ENCODE assay signal across 8 cellular contexts in genomic region chr10:35462491-35462934, GRCh38.
A peak's percentile ranks its signal among the peaks of the same experiment; 100 is the strongest.
DNase-seq lines count a peak whose midpoint lies in the region; ATAC-seq and TF ChIP-seq lines count a peak whose summit lies in the region.

No MANE protein-coding gene starts in this region.

- peak; percentile 65 for ATAC-seq in HG03097 (IDR thresholded peaks at IDR 0.05; ENCODE audit: low FRiP score, unreplicated experiment)
- peak; percentile 41 for ATAC-seq in stimulated activated effector memory CD8-positive, alpha-beta T cell treated with anti-CD3 and anti-CD28 coated beads, Interleukin-12 subunit alpha, Interleukin-12 subunit beta, amount 100 ng/mL, for 72 hours

- in situ Hi-C loops in GM13976 (cut with MboI; ENCODE audit: low sequenced_read_pairs, unreplicated experiment), result no loop called here

- peak; percentile 63 for DNase-seq in activated CD4-positive, alpha-beta T cell treated with anti-CD3 and anti-CD28 coated beads, Interleukin-2, amount 10 ng/mL, durations not matched to agents 24 days and 14 days
- DNase-seq in activated CD4-positive, alpha-beta T cell treated with anti-CD3 and anti-CD28 coated beads for 1 hour, result no peak
- DNase-seq in stimulated activated effector memory CD8-positive, alpha-beta T cell treated with anti-CD3 and anti-CD28 coated beads, Interleukin-12 subunit alpha, Interleukin-12 subunit beta, amount 100 ng/mL, for 72 hours (ENCODE audit: low spot score in 2 of 2), result no peak
- DNase-seq in activated T-cell treated with anti-CD3 and anti-CD28 coated beads, Interleukin-2, amount 50 U/mL, for 1 hour, result no peak
- DNase-seq in GM13976 (ENCODE audit: low spot score) (no peak), NCI-H2081 treated with DMSO at 0.1 percent for 48 hours (lab: John Stamatoyannopoulos, UW) (no peak)

- no peak overlapping the region for H3K27ac Mint-ChIP-seq in activated CD4-positive, alpha-beta T cell treated with anti-CD3 and anti-CD28 coated beads, Interleukin-2, amount 10 ng/mL, durations not matched to agents 24 days and 14 days
- no peak overlapping the region for H3K27ac Mint-ChIP-seq in stimulated activated effector memory CD8-positive, alpha-beta T cell treated with anti-CD3 and anti-CD28 coated beads, Interleukin-12 subunit alpha, Interleukin-12 subunit beta, amount 100 ng/mL, for 72 hours

- TF ChIP-seq CTCF in GM13976 (IDR thresholded peaks at IDR 0.05; ENCODE audit: borderline replicate concordance, control extremely low read depth, extremely low read depth, insufficient read depth, missing control alignments), result no peak

- H3K36me3 Mint-ChIP-seq in activated CD4-positive, alpha-beta T cell treated with anti-CD3 and anti-CD28 coated beads, Interleukin-2, amount 10 ng/mL, durations not matched to agents 24 days and 14 days (ENCODE audit: low read depth), result peaks cover 2% of the 10 kb centered on the region
- H3K36me3 Mint-ChIP-seq in stimulated activated effector memory CD8-positive, alpha-beta T cell treated with anti-CD3 and anti-CD28 coated beads, Interleukin-12 subunit alpha, Interleukin-12 subunit beta, amount 100 ng/mL, for 72 hours, result no peaks in the 10 kb centered on the region

- peak overlapping the region; percentile 34 for H3K4me3 Mint-ChIP-seq in activated CD4-positive, alpha-beta T cell treated with anti-CD3 and anti-CD28 coated beads, Interleukin-2, amount 10 ng/mL, durations not matched to agents 24 days and 14 days
- no peak overlapping the region for H3K4me3 Mint-ChIP-seq in stimulated activated effector memory CD8-positive, alpha-beta T cell treated with anti-CD3 and anti-CD28 coated beads, Interleukin-12 subunit alpha, Interleukin-12 subunit beta, amount 100 ng/mL, for 72 hours

- peak overlapping the region; percentile 69 for H3K27ac ChIP-seq in angular gyrus (ENCODE audit: low read depth, low read length)

- H3K27me3 Mint-ChIP-seq in activated CD4-positive, alpha-beta T cell treated with anti-CD3 and anti-CD28 coated beads, Interleukin-2, amount 10 ng/mL, durations not matched to agents 24 days and 14 days, result no peaks in the 10 kb centered on the region

- peaks cover 49% of the 10 kb centered on the region for H3K4me1 Mint-ChIP-seq in activated CD4-positive, alpha-beta T cell treated with anti-CD3 and anti-CD28 coated beads, Interleukin-2, amount 10 ng/mL, durations not matched to agents 24 days and 14 days
- H3K4me1 Mint-ChIP-seq in stimulated activated effector memory CD8-positive, alpha-beta T cell treated with anti-CD3 and anti-CD28 coated beads, Interleukin-12 subunit alpha, Interleukin-12 subunit beta, amount 100 ng/mL, for 72 hours, result peaks cover 28% of the 10 kb centered on the region

- intact Hi-C loops in activated CD4-positive, alpha-beta T cell treated with anti-CD3 and anti-CD28 coated beads, Interleukin-2, amount 10 ng/mL, durations not matched to agents 24 days and 14 days (cut with micrococcal nuclease), result no loop called here

- H3K9me3 Mint-ChIP-seq in activated CD4-positive, alpha-beta T cell treated with anti-CD3 and anti-CD28 coated beads, Interleukin-2, amount 10 ng/mL, durations not matched to agents 24 days and 14 days, result no peaks in the 10 kb centered on the region
- no peaks in the 10 kb centered on the region for H3K9me3 Mint-ChIP-seq in stimulated activated effector memory CD8-positive, alpha-beta T cell treated with anti-CD3 and anti-CD28 coated beads, Interleukin-12 subunit alpha, Interleukin-12 subunit beta, amount 100 ng/mL, for 72 hours
